15 cellular contexts compared by ENCODE assay signal in genomic region chr15:44243146-44243545, GRCh38.
DNase-seq lines count a peak whose midpoint lies in the region; ATAC-seq, FAIRE-seq and TF ChIP-seq lines count a peak whose summit lies in the region.
"Had no signal": no experiment of that assay in that cellular context is flagged by ENCODE, and none has a peak within 500 bp of the region (broad histone marks: within the 10 kb centered on the region; RNA-seq: fewer than 3 reads in every experiment).

No MANE protein-coding gene starts in this region.

- DNase-seq in EH (ENCODE audit: low read depth) = peak; percentile 25
- no peak for DNase-seq in H54 (ENCODE audit: insufficient read length, low spot score)
- DNase-seq in cerebellar cortex (ENCODE audit: low spot score) = peak; percentile 15
- DNase-seq in fibroblast of the conjunctiva (ENCODE audit: low read depth) = peak; percentile 13
- no peak for DNase-seq in pons (ENCODE audit: low spot score)
- no peak for DNase-seq in activated CD4-positive, alpha-beta T cell treated with anti-CD3 and anti-CD28 coated beads for 4 hours
- DNase-seq: AML-193; CD4-positive, CD25-positive, alpha-beta regulatory T cell; KBM-7; NCI-H1048; NCI-H1436 treated with DMSO at 0.1 percent for 48 hours; NCI-H2081 treated with DMSO at 0.1 percent for 48 hours; NCI-H524 treated with DMSO at 0.1 percent for 48 hours; RPMI8226 had no signal

- no peak for ATAC-seq in GM18867 (IDR thresholded peaks at IDR 0.05; ENCODE audit: unreplicated experiment)

- FAIRE-seq in H54 (lab: Jason Lieb, UNC) = peak; percentile 15

- TF ChIP-seq POLR2A in H54 (IDR thresholded peaks at IDR 0.05; ENCODE audit: low read depth, low read length) = no peak

Comparison
In these comparisons a context has a peak if more than half of its experiments do, and no peak if none do; other contexts are left out.
1. DNase-seq: peak in EH (single experiment), cerebellar cortex (single experiment) and fibroblast of the conjunctiva (single experiment); none in H54 (single experiment), pons (single experiment) and activated CD4-positive, alpha-beta T cell treated with anti-CD3 and anti-CD28 coated beads for 4 hours (0 of 2).